Comparison of ENCODE assay signal across 21 cellular contexts in genomic region chr4:2650276-2650675, GRCh38.
A peak's percentile ranks its signal among the peaks of the same experiment; 100 is the strongest.
DNase-seq lines count a peak whose midpoint lies in the region; ATAC-seq and TF ChIP-seq lines count a peak whose summit lies in the region.
"Had no signal": no experiment of that assay in that cellular context is flagged by ENCODE, and none has a peak within 500 bp of the region (broad histone marks: within the 10 kb centered on the region; RNA-seq: fewer than 3 reads in every experiment).

No MANE protein-coding gene starts in this region.

- no peak for TF ChIP-seq CTCF in right atrium auricular region (IDR thresholded peaks at IDR 0.05)
- TF ChIP-seq CTCF in lower lobe of right lung (IDR thresholded peaks at IDR 0.05): no peak
- no peak for TF ChIP-seq CTCF in BE2C (IDR thresholded peaks at IDR 0.05; ENCODE audit: low read depth, low read length)

- no peak overlapping the region for H3K4me3 ChIP-seq in right atrium auricular region
- no peak overlapping the region for H3K4me3 ChIP-seq in lower lobe of right lung
- no peak overlapping the region for H3K4me3 ChIP-seq in BE2C (ENCODE audit: low read depth, low read length)
- H3K4me3 ChIP-seq: SK-N-MC had no signal

- no peak overlapping the region for H3K27ac ChIP-seq in right atrium auricular region
- H3K27ac ChIP-seq in lower lobe of right lung: no peak overlapping the region
- H3K27ac ChIP-seq: RWPE1, SK-N-MC had no signal

- peak; percentile 13 for DNase-seq in right atrium auricular region (ENCODE audit: low spot score)
- DNase-seq in left ventricle myocardium superior: no peak
- peak; percentile 31 for DNase-seq in lower lobe of right lung
- DNase-seq in stimulated activated CD8-positive, alpha-beta memory T cell treated with anti-CD3 and anti-CD28 coated beads, Interleukin-4, amount 100 ng/mL, for 48 hours: peak; percentile 16
- no peak for DNase-seq in EL
- no peak for DNase-seq in BE2C
- DNase-seq: DND-41; GOT3; IMR-90; NCI-H1105 treated with DMSO at 0.1 percent for 48 hours; NCI-H2029 treated with DMSO at 0.1 percent for 48 hours; NCI-H226; NCI-H510A treated with DMSO at 0.1 percent for 48 hours; NCI-H774; NK-92 treated with Interleukin-12 subunit alpha and Interleukin-12 subunit beta, amount 100 ng/mL, for 24 hours; SHP77 treated with DMSO at 0.1 percent for 48 hours had no signal

- H3K9me3 ChIP-seq in right atrium auricular region (no peaks in the 10 kb centered on the region), lower lobe of right lung (no peaks in the 10 kb centered on the region), BE2C (no peaks in the 10 kb centered on the region; the same call in 1 of the 2 replicates)

- H3K27me3 ChIP-seq in right atrium auricular region (no peaks in the 10 kb centered on the region), lower lobe of right lung (ENCODE audit: low read depth) (no peaks in the 10 kb centered on the region), BE2C (no peaks in the 10 kb centered on the region)

- intact Hi-C loops in left ventricle myocardium superior (cut with micrococcal nuclease): no loop called here
- intact Hi-C loops in lower lobe of right lung (cut with DNase I): no loop called here

- ATAC-seq in left ventricle myocardium superior (no peak), lower lobe of right lung (no peak), GM18502 (IDR thresholded peaks at IDR 0.05; ENCODE audit: poor library complexity, unreplicated experiment) (no peak)
- ATAC-seq: CD8-positive, alpha-beta T cell; HCT116 had no signal

- H3K4me1 ChIP-seq in right atrium auricular region (no peaks in the 10 kb centered on the region), lower lobe of right lung (no peaks in the 10 kb centered on the region), BE2C (no peaks in the 10 kb centered on the region)

- H3K36me3 ChIP-seq in right atrium auricular region (peaks cover 47% of the 10 kb centered on the region), lower lobe of right lung (peaks cover 67% of the 10 kb centered on the region), BE2C (peaks cover 59% of the 10 kb centered on the region)

Comparison
In these comparisons a context has a peak if more than half of its experiments do, and no peak if none do; other contexts are left out.
1. DNase-seq: peak in right atrium auricular region (single experiment), lower lobe of right lung (single experiment) and stimulated activated CD8-positive, alpha-beta memory T cell treated with anti-CD3 and anti-CD28 coated beads, Interleukin-4, amount 100 ng/mL, for 48 hours (single experiment); none in left ventricle myocardium superior (single experiment), EL (single experiment) and BE2C (single experiment).